9 cellular contexts compared by ENCODE assay signal in genomic region chr4:17336524-17336941, GRCh38.
DNase-seq lines count a peak whose midpoint lies in the region; ATAC-seq and TF ChIP-seq lines count a peak whose summit lies in the region.
"Had no signal": no experiment of that assay in that cellular context is flagged by ENCODE, and none has a peak within 500 bp of the region (broad histone marks: within the 10 kb centered on the region; RNA-seq: fewer than 3 reads in every experiment).

No MANE protein-coding gene starts in this region.

- H3K4me3 ChIP-seq in A673 (ENCODE audit: low read depth, low read length, poor library complexity, severe bottlenecking): no peak overlapping the region

- H3K4me3 Mint-ChIP-seq in activated T-helper 1 cell treated with anti-CD3 and anti-CD28 coated beads, Interleukin-12 subunit alpha, Interleukin-12 subunit beta, Interleukin-2, Interleukin-4 antibody, amounts not matched to agents 30 ng/mL and 10 ng/mL and 1 ng/mL, durations not matched to agents 14 hours and 24 hours and 36 hours: peak overlapping the region; percentile 47
- H3K4me3 Mint-ChIP-seq in naive thymus-derived CD8-positive, alpha-beta T cell: peak overlapping the region; percentile 0 to 73 (median 54)
- H3K4me3 Mint-ChIP-seq: nephron had no signal

- H3K27me3 Mint-ChIP-seq in activated T-helper 1 cell treated with anti-CD3 and anti-CD28 coated beads, Interleukin-12 subunit alpha, Interleukin-12 subunit beta, Interleukin-2, Interleukin-4 antibody, amounts not matched to agents 30 ng/mL and 10 ng/mL and 1 ng/mL, durations not matched to agents 14 hours and 24 hours and 36 hours (ENCODE audit: insufficient read depth): peaks cover 6% of the 10 kb centered on the region
- H3K27me3 Mint-ChIP-seq in naive thymus-derived CD8-positive, alpha-beta T cell: no peaks in the 10 kb centered on the region

- H3K9me3 Mint-ChIP-seq in activated T-helper 1 cell treated with anti-CD3 and anti-CD28 coated beads, Interleukin-12 subunit alpha, Interleukin-12 subunit beta, Interleukin-2, Interleukin-4 antibody, amounts not matched to agents 30 ng/mL and 10 ng/mL and 1 ng/mL, durations not matched to agents 14 hours and 24 hours and 36 hours: no peaks in the 10 kb centered on the region
- H3K9me3 Mint-ChIP-seq in naive thymus-derived CD8-positive, alpha-beta T cell: no peaks in the 10 kb centered on the region
- H3K9me3 Mint-ChIP-seq: nephron had no signal

- DNase-seq in HPDE6-E6E7 (ENCODE audit: extremely low spot score): peak; percentile 45
- DNase-seq in activated T-helper 1 cell treated with anti-CD3 and anti-CD28 coated beads, Interleukin-12 subunit alpha, Interleukin-12 subunit beta, Interleukin-2, Interleukin-4 antibody, amounts not matched to agents 30 ng/mL and 10 ng/mL and 1 ng/mL, durations not matched to agents 14 hours and 24 hours and 36 hours (ENCODE audit: low spot score): peak; percentile 77
- DNase-seq in naive thymus-derived CD8-positive, alpha-beta T cell: peak; percentile 32 to 89 (median 66)
- no peak for DNase-seq in NCI-H82 (lab: John Stamatoyannopoulos, UW)
- DNase-seq in DMS 273 treated with DMSO at 0.1 percent for 48 hours (lab: John Stamatoyannopoulos, UW): no peak
- DNase-seq in A673 (ENCODE audit: low spot score): no peak
- no peak for DNase-seq in DMS153 (lab: John Stamatoyannopoulos, UW)

- H3K4me1 ChIP-seq in A673 (ENCODE audit: insufficient read depth, low read length, poor library complexity, severe bottlenecking): no peaks in the 10 kb centered on the region

- H3K27ac ChIP-seq in A673 (ENCODE audit: low read depth, low read length, poor library complexity, severe bottlenecking): no peak overlapping the region

- peaks cover 7% of the 10 kb centered on the region for H3K36me3 Mint-ChIP-seq in activated T-helper 1 cell treated with anti-CD3 and anti-CD28 coated beads, Interleukin-12 subunit alpha, Interleukin-12 subunit beta, Interleukin-2, Interleukin-4 antibody, amounts not matched to agents 30 ng/mL and 10 ng/mL and 1 ng/mL, durations not matched to agents 14 hours and 24 hours and 36 hours (ENCODE audit: low read depth)
- H3K36me3 Mint-ChIP-seq in naive thymus-derived CD8-positive, alpha-beta T cell: no peaks in the 10 kb centered on the region

- no TSS peak for BruUV-seq in A673 (replicated peaks; lab: Mats Ljungman, UMichigan)

- TF ChIP-seq CTCF in A673 (conservative IDR thresholded peaks at IDR 0.05; ENCODE audit: low read depth, low read length): no peak

- peak; percentile 92 for ATAC-seq in GM21381 (IDR thresholded peaks at IDR 0.05; ENCODE audit: unreplicated experiment)
- peak; percentile 98 for ATAC-seq in naive thymus-derived CD8-positive, alpha-beta T cell

- peaks cover 43% of the 10 kb centered on the region for H3K4me1 Mint-ChIP-seq in activated T-helper 1 cell treated with anti-CD3 and anti-CD28 coated beads, Interleukin-12 subunit alpha, Interleukin-12 subunit beta, Interleukin-2, Interleukin-4 antibody, amounts not matched to agents 30 ng/mL and 10 ng/mL and 1 ng/mL, durations not matched to agents 14 hours and 24 hours and 36 hours (ENCODE audit: low read depth)
- peaks cover 12 to 25% (median 24%) of the 10 kb centered on the region in 4 donors for H3K4me1 Mint-ChIP-seq in naive thymus-derived CD8-positive, alpha-beta T cell
- H3K4me1 Mint-ChIP-seq: nephron had no signal

- POLR2A ChIA-PET in naive thymus-derived CD8-positive, alpha-beta T cell (lab: Charles Lee): no interaction called here
- POLR2A ChIA-PET in A673 (lab: Charles Lee; ENCODE audit: low non-redundant PET): no interaction called here

- CTCF ChIA-PET in A673 (lab: Charles Lee): no interaction called here

- no peaks in the 10 kb centered on the region for H3K36me3 ChIP-seq in A673 (ENCODE audit: insufficient read depth, low read length, poor library complexity, severe bottlenecking)

- H3K9me3 ChIP-seq in A673 (ENCODE audit: low read depth, low read length, poor library complexity, severe bottlenecking): no peaks in the 10 kb centered on the region

- no peaks in the 10 kb centered on the region for H3K27me3 ChIP-seq in A673 (replicated peaks; ENCODE audit: insufficient read depth, low read depth, low read length, poor library complexity)

- intact Hi-C loops in activated T-helper 1 cell treated with anti-CD3 and anti-CD28 coated beads, Interleukin-12 subunit alpha, Interleukin-12 subunit beta, Interleukin-2, Interleukin-4 antibody, amounts not matched to agents 30 ng/mL and 10 ng/mL and 1 ng/mL, durations not matched to agents 14 hours and 24 hours and 36 hours (cut with micrococcal nuclease): loop anchor here (1.0 to 10.0 kb wide), 11 partner anchors 12 to 1682 kb away; partner anchors contain the start of genes DCAF16, FBXL5, LAP3 and LCORL
- intact Hi-C loops in A673 (cut with micrococcal nuclease; ENCODE audit: unreplicated experiment): no loop called here

- H3K27ac Mint-ChIP-seq in activated T-helper 1 cell treated with anti-CD3 and anti-CD28 coated beads, Interleukin-12 subunit alpha, Interleukin-12 subunit beta, Interleukin-2, Interleukin-4 antibody, amounts not matched to agents 30 ng/mL and 10 ng/mL and 1 ng/mL, durations not matched to agents 14 hours and 24 hours and 36 hours: peak overlapping the region; percentile 87
- H3K27ac Mint-ChIP-seq in naive thymus-derived CD8-positive, alpha-beta T cell: peak overlapping the region; percentile 42 to 90 (median 82)

Comparison
In these comparisons a context has a peak if more than half of its experiments do, and no peak if none do; other contexts are left out.
1. DNase-seq: peak in HPDE6-E6E7 (single experiment), activated T-helper 1 cell treated with anti-CD3 and anti-CD28 coated beads, Interleukin-12 subunit alpha, Interleukin-12 subunit beta, Interleukin-2, Interleukin-4 antibody, amounts not matched to agents 30 ng/mL and 10 ng/mL and 1 ng/mL, durations not matched to agents 14 hours and 24 hours and 36 hours (single experiment) and naive thymus-derived CD8-positive, alpha-beta T cell (10 of 10); none in NCI-H82 (single experiment), DMS 273 treated with DMSO at 0.1 percent for 48 hours (single experiment), A673 (single experiment) and DMS153 (single experiment).